Comparison of ENCODE assay signal across 32 cellular contexts in genomic region chr7:93725954-93726353, GRCh38.
"Had no signal": no experiment of that assay in that cellular context is flagged by ENCODE, and none has a peak within 500 bp of the region (broad histone marks: within the 10 kb centered on the region; RNA-seq: fewer than 3 reads in every experiment).

No MANE protein-coding gene starts in this region.

- H3K9me3 ChIP-seq: adrenal gland, body of pancreas had no signal

- ATAC-seq: activated CD8-positive, alpha-beta T cell treated with anti-CD3 and anti-CD28 coated beads for 36 hours; activated naive CD4-positive, alpha-beta T cell treated with anti-CD3 and anti-CD28 coated beads, Interleukin-2, amount 50 U/mL, for 72 hours; activated T-cell treated with anti-CD3 and anti-CD28 coated beads, Interleukin-2, amount 50 U/mL, for 4 hours; activated T-cell treated with anti-CD3 and anti-CD28 coated beads, Interleukin-2, amount 50 U/mL, for 72 hours; activated T-helper 17 cell treated with anti-CD3 and anti-CD28 coated beads, Interleukin-2, amount 50 U/mL, for 72 hours; body of pancreas had no signal

- H3K27ac ChIP-seq: adrenal gland, body of pancreas, brain microvascular endothelial cell, cardiac muscle cell, VCaP had no signal

- H3K4me3 ChIP-seq: adrenal gland, body of pancreas, cardiac muscle cell had no signal

- H3K4me1 ChIP-seq: adrenal gland, body of pancreas had no signal

- DNase-seq: activated B cell treated with CpG ODN at 0.5 μM for 24 hours; activated CD4-positive, alpha-beta memory T cell treated with anti-CD3 and anti-CD28 coated beads for 36 hours; activated CD4-positive, alpha-beta T cell treated with anti-CD3 and anti-CD28 coated beads for 4 hours; activated CD4-positive, alpha-beta T cell treated with anti-CD3 and anti-CD28 coated beads, Interleukin-2, amount 10 ng/mL, durations not matched to agents 24 days and 14 days; activated CD4-positive, alpha-beta T cell treated with anti-CD3 and anti-CD28 coated beads, Interleukin-2, amount 50 U/mL, for 1 hour; activated CD4-positive, alpha-beta T cell treated with anti-CD3 and anti-CD28 coated beads, Interleukin-2, amount 50 U/mL, for 4 hours; activated CD4-positive, CD25-positive, alpha-beta regulatory T cell treated with anti-CD3 and anti-CD28 coated beads, Interleukin-2, amount 50 U/mL, for 72 hours; activated CD8-positive, alpha-beta memory T cell treated with anti-CD3 and anti-CD28 coated beads, Interleukin-2, amount 50 U/mL, for 4 hours; activated CD8-positive, alpha-beta T cell treated with anti-CD3 and anti-CD28 coated beads for 36 hours; activated effector memory CD4-positive, alpha-beta T cell treated with anti-CD3 and anti-CD28 coated beads, Interleukin-2, amount 50 U/mL, for 16 hours; activated gamma-delta T cell treated with Interleukin-2 at 50 U/mL for 16 hours; activated naive CD4-positive, alpha-beta T cell; activated naive CD4-positive, alpha-beta T cell treated with anti-CD3 and anti-CD28 coated beads for 36 hours; activated naive CD4-positive, alpha-beta T cell treated with anti-CD3 and anti-CD28 coated beads, Interleukin-2, amount 50 U/mL, for 16 hours; activated naive CD8-positive, alpha-beta T cell treated with anti-CD3 and anti-CD28 coated beads for 36 hours; activated T-cell treated with anti-CD3 and anti-CD28 coated beads for 4 hours; activated T-cell treated with anti-CD3 and anti-CD28 coated beads, Interleukin-2, amount 50 U/mL, for 1 hour; activated T-cell treated with anti-CD3 and anti-CD28 coated beads, Interleukin-2, amount 50 U/mL, for 4 hours; activated T-cell treated with anti-CD3 and anti-CD28 coated beads, Interleukin-2, amount 50 U/mL, for 72 hours; adrenal gland; amniotic stem cell; aorta; body of pancreas; brain microvascular endothelial cell; caudate nucleus; cerebellar nuclear complex; T-helper 2 cell; T-helper 9 cell had no signal

- H3K36me3 ChIP-seq: adrenal gland, brain microvascular endothelial cell, cardiac muscle cell had no signal

- H3K27me3 ChIP-seq: body of pancreas, brain microvascular endothelial cell, cardiac muscle cell had no signal
